In genomic region chr19:1608414-1609391, GRCh38 we compare ENCODE assay signal across 12 cellular contexts. TPM values are rescaled to one million over a fixed set of nuclear protein-coding genes. Genes with fewer than 3 reads are reported as not detected.
DNase-seq lines count a peak whose midpoint lies in the region; ATAC-seq, FAIRE-seq and TF ChIP-seq lines count a peak whose summit lies in the region.
"Had no signal": no experiment of that assay in that cellular context is flagged by ENCODE, and none has a peak within 500 bp of the region (broad histone marks: within the 10 kb centered on the region; RNA-seq: fewer than 3 reads in every experiment).

No MANE protein-coding gene starts in this region.

- H3K9ac ChIP-seq in BLaER1: peak overlapping the region; percentile 63

- peaks cover 27% of the 10 kb centered on the region for H3K36me3 ChIP-seq in BLaER1

- no peaks in the 10 kb centered on the region for H3K9me3 ChIP-seq in BLaER1

- H3K27me3 Mint-ChIP-seq in activated CD4-positive, alpha-beta T cell treated with anti-CD3 and anti-CD28 coated beads, Interleukin-2, amount 10 ng/mL, durations not matched to agents 24 days and 14 days: no peaks in the 10 kb centered on the region

- no peaks in the 10 kb centered on the region for H3K9me3 Mint-ChIP-seq in activated CD4-positive, alpha-beta T cell treated with anti-CD3 and anti-CD28 coated beads, Interleukin-2, amount 10 ng/mL, durations not matched to agents 24 days and 14 days

- peak overlapping the region; percentile 43 for H3K4me3 Mint-ChIP-seq in activated CD4-positive, alpha-beta T cell treated with anti-CD3 and anti-CD28 coated beads, Interleukin-2, amount 10 ng/mL, durations not matched to agents 24 days and 14 days

- peaks cover 60% of the 10 kb centered on the region for H4K20me1 ChIP-seq in BLaER1

- intact Hi-C loops in activated CD4-positive, alpha-beta T cell treated with anti-CD3 and anti-CD28 coated beads, Interleukin-2, amount 10 ng/mL, durations not matched to agents 24 days and 14 days (cut with micrococcal nuclease): loop anchor here (5.0 kb wide), 1 partner anchor 64 kb away; no protein-coding TSS in a partner anchor

- H3K27ac ChIP-seq in BLaER1: peak overlapping the region; percentile 65

- no peak for ATAC-seq in GM19328 (IDR thresholded peaks at IDR 0.05; ENCODE audit: unreplicated experiment)

- peaks cover 19% of the 10 kb centered on the region for H3K4me1 Mint-ChIP-seq in activated CD4-positive, alpha-beta T cell treated with anti-CD3 and anti-CD28 coated beads, Interleukin-2, amount 10 ng/mL, durations not matched to agents 24 days and 14 days

- H3K4me2 ChIP-seq in BLaER1: peak overlapping the region; percentile 81

- H3K4me3 ChIP-seq in BLaER1: peak overlapping the region; percentile 51

- FAIRE-seq in H54 (lab: Jason Lieb, UNC): no peak
- FAIRE-seq: G401.6, TTC549 had no signal

- no peaks in the 10 kb centered on the region for H3K27me3 ChIP-seq in BLaER1

- no peak for TF ChIP-seq POLR2A in H54 (IDR thresholded peaks at IDR 0.05; ENCODE audit: low read depth, low read length)

- no peak overlapping the region for H3K27ac Mint-ChIP-seq in activated CD4-positive, alpha-beta T cell treated with anti-CD3 and anti-CD28 coated beads, Interleukin-2, amount 10 ng/mL, durations not matched to agents 24 days and 14 days

- peaks cover 87% of the 10 kb centered on the region for H3K4me1 ChIP-seq in BLaER1

- DNase-seq in H54 (ENCODE audit: insufficient read length, low spot score) (peak; percentile 98), glomerular visceral epithelial cell (ENCODE audit: extremely low spot score) (peak; percentile 33), hypothalamus (lab: John Stamatoyannopoulos, UW) (no peak), NCI-H1694 treated with DMSO at 0.1 percent for 48 hours (lab: John Stamatoyannopoulos, UW) (no peak), NCI-H774 (lab: John Stamatoyannopoulos, UW) (no peak)
- DNase-seq in activated CD4-positive, alpha-beta T cell treated with anti-CD3 and anti-CD28 coated beads, Interleukin-2, amount 10 ng/mL, durations not matched to agents 24 days and 14 days: peak; percentile 73
- DNase-seq: cortex of kidney, NCI-H2081 treated with DMSO at 0.1 percent for 48 hours had no signal

- peaks cover 24% of the 10 kb centered on the region for H3K36me3 Mint-ChIP-seq in activated CD4-positive, alpha-beta T cell treated with anti-CD3 and anti-CD28 coated beads, Interleukin-2, amount 10 ng/mL, durations not matched to agents 24 days and 14 days (ENCODE audit: low read depth)

RNA-seq across cellular contexts. Expression of gene UQCR11, which starts 3.4 kb away (rescaled TPM):
- 194 and 195 TPM in 2 replicates for total RNA-seq in activated CD4-positive, alpha-beta T cell treated with anti-CD3 and anti-CD28 coated beads, Interleukin-2, amount 10 ng/mL, durations not matched to agents 24 days and 14 days

RNA-seq across cellular contexts. Expression of gene MBD3, which starts 16.0 kb away (rescaled TPM):
- total RNA-seq in activated CD4-positive, alpha-beta T cell treated with anti-CD3 and anti-CD28 coated beads, Interleukin-2, amount 10 ng/mL, durations not matched to agents 24 days and 14 days: 132 and 140 TPM in 2 replicates

RNA-seq across cellular contexts. Expression of gene MEX3D, which starts 40.6 kb away (rescaled TPM):
- total RNA-seq in activated CD4-positive, alpha-beta T cell treated with anti-CD3 and anti-CD28 coated beads, Interleukin-2, amount 10 ng/mL, durations not matched to agents 24 days and 14 days: 15.9 and 16.1 TPM in 2 replicates

RNA-seq across cellular contexts. Expression of gene TCF3, which starts 43.7 kb away (rescaled TPM):
- total RNA-seq in activated CD4-positive, alpha-beta T cell treated with anti-CD3 and anti-CD28 coated beads, Interleukin-2, amount 10 ng/mL, durations not matched to agents 24 days and 14 days: 147 and 154 TPM in 2 replicates

Comparison
In these comparisons a context has a peak if more than half of its experiments do, and no peak if none do; other contexts are left out.
1. DNase-seq: peak in H54 (single experiment), activated CD4-positive, alpha-beta T cell treated with anti-CD3 and anti-CD28 coated beads, Interleukin-2, amount 10 ng/mL, durations not matched to agents 24 days and 14 days (single experiment) and glomerular visceral epithelial cell (single experiment); none in hypothalamus (0 of 51), NCI-H1694 treated with DMSO at 0.1 percent for 48 hours (single experiment) and NCI-H774 (single experiment).